8 cellular contexts compared by ENCODE assay signal in the genomic region with DNA sequence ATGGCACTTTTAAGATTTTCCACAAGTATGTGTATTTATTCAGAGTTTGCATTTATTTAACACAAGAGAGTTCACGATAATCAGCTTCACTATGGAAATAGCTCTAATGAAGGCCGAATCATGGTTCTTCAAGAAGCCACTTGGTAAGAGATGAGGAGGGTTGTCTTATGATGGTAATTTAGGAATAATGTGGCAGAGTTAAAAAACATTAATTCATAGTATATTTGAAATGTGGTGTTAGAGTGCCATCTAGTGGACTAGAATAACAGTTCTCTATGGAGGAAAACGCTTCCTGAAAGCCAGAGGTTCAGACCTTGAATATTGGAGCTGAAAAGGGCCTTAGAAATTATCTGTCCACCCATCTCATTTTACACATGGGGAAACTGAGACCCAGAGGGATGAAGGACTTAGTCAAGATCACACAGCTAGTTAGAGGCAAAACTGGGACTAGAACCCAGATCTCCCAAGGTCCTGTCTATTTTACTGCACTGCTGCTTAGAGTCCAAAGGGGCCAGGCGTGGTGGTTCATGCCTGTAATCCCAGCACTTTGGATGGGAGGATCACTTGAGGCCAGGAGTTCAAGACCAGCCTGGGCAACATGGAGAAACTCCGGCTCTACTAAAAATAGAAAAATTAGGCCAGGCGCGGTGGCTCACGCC. TPM values are rescaled to one million over a fixed set of nuclear protein-coding genes. Genes with fewer than 3 reads are reported as not detected.
DNase-seq lines count a peak whose midpoint lies in the region; ATAC-seq and TF ChIP-seq lines count a peak whose summit lies in the region.

No MANE protein-coding gene starts in this region.

- no peak for TF ChIP-seq EP300 in sigmoid colon (IDR thresholded peaks at IDR 0.05)

- peaks cover 61% of the 10 kb centered on the region for H3K36me3 ChIP-seq in cardiac muscle cell
- peaks cover 0 to 71% (median 22%) of the 10 kb centered on the region in 4 donors for H3K36me3 ChIP-seq in sigmoid colon

- no peaks in the 10 kb centered on the region for H3K27me3 ChIP-seq in cardiac muscle cell
- H3K27me3 ChIP-seq in sigmoid colon = no peaks in the 10 kb centered on the region

- intact Hi-C loops in activated CD4-positive, alpha-beta memory T cell treated with anti-CD3 and anti-CD28 coated beads for 36 hours (cut with micrococcal nuclease) = loop anchor here (2.0 to 10.0 kb wide), 3 partner anchors 101 to 384 kb away; no protein-coding TSS in a partner anchor
- intact Hi-C loops in sigmoid colon (cut with DNase I) = loop anchor here (5.0 to 10.0 kb wide), 2 partner anchors 114 to 291 kb away; a partner anchor contains a TSS

- no peak overlapping the region for H3K4me3 Mint-ChIP-seq in activated CD4-positive, alpha-beta memory T cell treated with anti-CD3 and anti-CD28 coated beads, Interleukin-2, amount 10 ng/mL, durations not matched to agents 7 days and 5 days
- no peak overlapping the region for H3K4me3 Mint-ChIP-seq in activated CD4-positive, alpha-beta memory T cell treated with anti-CD3 and anti-CD28 coated beads for 36 hours

- H3K9me3 Mint-ChIP-seq in activated CD4-positive, alpha-beta memory T cell treated with anti-CD3 and anti-CD28 coated beads, Interleukin-2, amount 10 ng/mL, durations not matched to agents 7 days and 5 days = no peaks in the 10 kb centered on the region
- no peaks in the 10 kb centered on the region for H3K9me3 Mint-ChIP-seq in activated CD4-positive, alpha-beta memory T cell treated with anti-CD3 and anti-CD28 coated beads for 36 hours

- peaks cover 35% of the 10 kb centered on the region for H3K36me3 Mint-ChIP-seq in activated CD4-positive, alpha-beta memory T cell treated with anti-CD3 and anti-CD28 coated beads, Interleukin-2, amount 10 ng/mL, durations not matched to agents 7 days and 5 days (ENCODE audit: low read depth)
- peaks cover 30% of the 10 kb centered on the region for H3K36me3 Mint-ChIP-seq in activated CD4-positive, alpha-beta memory T cell treated with anti-CD3 and anti-CD28 coated beads for 36 hours

- POLR2A ChIA-PET in activated CD4-positive, alpha-beta memory T cell treated with anti-CD3 and anti-CD28 coated beads, Interleukin-2, amount 10 ng/mL, durations not matched to agents 7 days and 5 days (lab: Charles Lee) = interaction anchor here (1.1 to 2.9 kb wide), 2 partner anchors 34 to 386 kb away, joined by 3 to 14 read pairs; a partner anchor contains a TSS
- POLR2A ChIA-PET in activated CD4-positive, alpha-beta memory T cell treated with anti-CD3 and anti-CD28 coated beads for 36 hours (lab: Charles Lee) = interaction anchor here (1.1 kb wide), 1 partner anchor 34 kb away, joined by 3 read pairs; a partner anchor contains a TSS

- TF ChIP-seq POLR2A in sigmoid colon (IDR thresholded peaks at IDR 0.05) = no peak

- no peaks in the 10 kb centered on the region for H3K9me3 ChIP-seq in cardiac muscle cell (ENCODE audit: low read depth)
- H3K9me3 ChIP-seq in sigmoid colon = no peaks in the 10 kb centered on the region

- CTCF ChIA-PET in activated CD4-positive, alpha-beta memory T cell treated with anti-CD3 and anti-CD28 coated beads, Interleukin-2, amount 10 ng/mL, durations not matched to agents 7 days and 5 days (lab: Charles Lee) = interaction anchor here (0.6 to 3.7 kb wide), 24 partner anchors 8 to 641 kb away, joined by 3 to 26 read pairs (median 4); no protein-coding TSS in a partner anchor
- CTCF ChIA-PET in activated CD4-positive, alpha-beta memory T cell treated with anti-CD3 and anti-CD28 coated beads for 36 hours (lab: Charles Lee) = interaction anchor here (0.6 to 3.7 kb wide), 22 partner anchors 9 to 406 kb away, joined by 3 to 29 read pairs (median 4); a partner anchor contains a TSS

- H3K27me3 Mint-ChIP-seq in activated CD4-positive, alpha-beta memory T cell treated with anti-CD3 and anti-CD28 coated beads, Interleukin-2, amount 10 ng/mL, durations not matched to agents 7 days and 5 days = no peaks in the 10 kb centered on the region
- H3K27me3 Mint-ChIP-seq in activated CD4-positive, alpha-beta memory T cell treated with anti-CD3 and anti-CD28 coated beads for 36 hours = no peaks in the 10 kb centered on the region

- no peak for ATAC-seq in HG02623 (IDR thresholded peaks at IDR 0.05; ENCODE audit: unreplicated experiment)
- ATAC-seq in GM19328 (IDR thresholded peaks at IDR 0.05; ENCODE audit: unreplicated experiment) = no peak

- H3K27ac Mint-ChIP-seq in activated CD4-positive, alpha-beta memory T cell treated with anti-CD3 and anti-CD28 coated beads, Interleukin-2, amount 10 ng/mL, durations not matched to agents 7 days and 5 days = peak overlapping the region; percentile 27
- no peak overlapping the region for H3K27ac Mint-ChIP-seq in activated CD4-positive, alpha-beta memory T cell treated with anti-CD3 and anti-CD28 coated beads for 36 hours

- DNase-seq in activated CD4-positive, alpha-beta memory T cell treated with anti-CD3 and anti-CD28 coated beads, Interleukin-2, amount 10 ng/mL, durations not matched to agents 7 days and 5 days = no peak
- DNase-seq in activated CD4-positive, alpha-beta memory T cell treated with anti-CD3 and anti-CD28 coated beads for 36 hours = no peak
- DNase-seq in NCI-H1105 treated with DMSO at 0.1 percent for 48 hours (lab: John Stamatoyannopoulos, UW) (peak; percentile 48), cardiac muscle cell (ENCODE audit: low read depth in 1 of 2, low spot score in 1 of 2) (peak; percentile 69 to 70), sigmoid colon (no peak)

- 78 to 80% methylated on average over 8 of the region's 8 CpGs for WGBS in sigmoid colon, 2 donors

- H3K4me3 ChIP-seq in cardiac muscle cell (no peak overlapping the region), sigmoid colon (no peak overlapping the region)

- no peaks in the 10 kb centered on the region for H3K4me1 ChIP-seq in cardiac muscle cell (ENCODE audit: low read depth)
- H3K4me1 ChIP-seq in sigmoid colon = peaks cover 0 to 24% (median 9%) of the 10 kb centered on the region in 4 donors

- H3K27ac ChIP-seq in VCaP = no peak overlapping the region
- no peak overlapping the region for H3K27ac ChIP-seq in cardiac muscle cell
- peak overlapping the region in 1 of 4 donors; percentile 16 for H3K27ac ChIP-seq in sigmoid colon

- TF ChIP-seq CTCF in VCaP (conservative IDR thresholded peaks at IDR 0.05) (peak; percentile 81), cardiac muscle cell (IDR thresholded peaks at IDR 0.05; ENCODE audit: low read depth, low read length) (peak; percentile 55), sigmoid colon (IDR thresholded peaks at IDR 0.05) (peak; percentile 36 to 75 (median 68))

- peaks cover 17% of the 10 kb centered on the region for H3K4me1 Mint-ChIP-seq in activated CD4-positive, alpha-beta memory T cell treated with anti-CD3 and anti-CD28 coated beads, Interleukin-2, amount 10 ng/mL, durations not matched to agents 7 days and 5 days
- H3K4me1 Mint-ChIP-seq in activated CD4-positive, alpha-beta memory T cell treated with anti-CD3 and anti-CD28 coated beads for 36 hours (ENCODE audit: low read depth) = peaks cover 16% of the 10 kb centered on the region

RNA-seq across cellular contexts. Expression of a gene that starts 33.8 kb away (rescaled TPM):
- total RNA-seq in activated CD4-positive, alpha-beta memory T cell treated with anti-CD3 and anti-CD28 coated beads, Interleukin-2, amount 10 ng/mL, durations not matched to agents 7 days and 5 days = 100 to 1,000 TPM; 329 to 334 TPM
- 100 to 1,000 TPM; 475 to 488 TPM for total RNA-seq in activated CD4-positive, alpha-beta memory T cell treated with anti-CD3 and anti-CD28 coated beads for 36 hours
- total RNA-seq in cardiac muscle cell (218 and 318 TPM in 2 replicates), sigmoid colon (100 to 1,000 TPM; 185 to 268 (median 214) TPM)
- polyA plus RNA-seq in cardiac muscle cell (97.9 and 125 TPM in 2 replicates), sigmoid colon (100 to 1,000 TPM in 1 of 3 donors, 10 to 100 TPM in 2; 23.4 to 103 (median 39.1) TPM)

Comparison
In these comparisons a context has a peak if more than half of its experiments do, and no peak if none do; other contexts are left out.
1. DNase-seq: peak in NCI-H1105 treated with DMSO at 0.1 percent for 48 hours (single experiment) and cardiac muscle cell (2 of 2); none in activated CD4-positive, alpha-beta memory T cell treated with anti-CD3 and anti-CD28 coated beads, Interleukin-2, amount 10 ng/mL, durations not matched to agents 7 days and 5 days (single experiment), activated CD4-positive, alpha-beta memory T cell treated with anti-CD3 and anti-CD28 coated beads for 36 hours (single experiment) and sigmoid colon (single experiment).
2. Peak in every context shown above with its lines, with median percentiles within 50 percentile points of each other: CTCF ChIP-seq.